In genomic region chr1:117933769-117934168, GRCh38 we compare ENCODE assay signal across 25 cellular contexts.
"Had no signal": no experiment of that assay in that cellular context is flagged by ENCODE, and none has a peak within 500 bp of the region (broad histone marks: within the 10 kb centered on the region; RNA-seq: fewer than 3 reads in every experiment).

No MANE protein-coding gene starts in this region.

- DNase-seq: colonic mucosa; cortex of kidney; effector CD8-positive, alpha-beta T cell; effector memory CD8-positive, alpha-beta T cell; endodermal cell; erythroblast; esophagus squamous epithelium; foreskin fibroblast; foreskin melanocyte; gastrocnemius medialis; glutamatergic neuron; head of caudate nucleus; heart right ventricle; hippocampal formation; left cardiac atrium; left ventricle myocardium inferior; lower lobe of right lung; mesenchymal stem cell; mucosa of descending colon; naive B cell had no signal

- H3K27me3 ChIP-seq: colonic mucosa, esophagus squamous epithelium, gastrocnemius medialis, heart right ventricle had no signal

- H3K9me3 ChIP-seq: colonic mucosa, esophagus squamous epithelium, gastrocnemius medialis, heart right ventricle, left ventricle myocardium inferior, lower lobe of right lung, mucosa of descending colon had no signal

- H3K4me3 ChIP-seq: colonic mucosa, esophagus squamous epithelium, gastrocnemius medialis, heart right ventricle, left ventricle myocardium inferior, lower lobe of right lung, mucosa of descending colon had no signal

- ATAC-seq: effector memory CD8-positive, alpha-beta T cell; esophagus mucosa; gastrocnemius medialis; heart right ventricle; left cardiac atrium; lower lobe of right lung; mucosa of descending colon had no signal

- H3K36me3 ChIP-seq: colonic mucosa had no signal

- H3K27ac ChIP-seq: colonic mucosa, epithelial cell of prostate, esophagus squamous epithelium, gastrocnemius medialis, heart right ventricle, left ventricle myocardium inferior, lower lobe of right lung had no signal

- FAIRE-seq: endometrium, islet of Langerhans, keratinocyte had no signal
